In genomic region chr13:73075546-73075945, GRCh38 we compare ENCODE assay signal across 15 cellular contexts. TPM values are rescaled to one million over a fixed set of nuclear protein-coding genes. Genes with fewer than 3 reads are reported as not detected.
DNase-seq lines count a peak whose midpoint lies in the region; ATAC-seq and TF ChIP-seq lines count a peak whose summit lies in the region.
"Had no signal": no experiment of that assay in that cellular context is flagged by ENCODE, and none has a peak within 500 bp of the region (broad histone marks: within the 10 kb centered on the region; RNA-seq: fewer than 3 reads in every experiment).

No MANE protein-coding gene starts in this region.

- no peaks in the 10 kb centered on the region for H3K27me3 Mint-ChIP-seq in endothelial cell (ENCODE audit: unreplicated experiment)
- no peaks in the 10 kb centered on the region for H3K27me3 Mint-ChIP-seq in stimulated activated memory B cell treated with anti-CD40 and anti-IgM and Interleukin-4, amounts not matched to agents 10 μg/mL and 1 μg/mL and 100 μg/mL, for 72 hours
- H3K27me3 Mint-ChIP-seq: activated naive CD4-positive, alpha-beta T cell treated with anti-CD3 and anti-CD28 coated beads, Interleukin-2, amount 10 ng/mL, durations not matched to agents 7 days and 5 days had no signal

- intact Hi-C loops in lower lobe of right lung (cut with DNase I) = no loop called here
- intact Hi-C loops in esophagus squamous epithelium (cut with DNase I) = no loop called here

- H3K36me3 ChIP-seq in HUES64 (ENCODE audit: insufficient read depth, low read length) (no peaks in the 10 kb centered on the region; the same call in 1 of the 2 replicates), lower lobe of right lung (peaks cover 6% of the 10 kb centered on the region), esophagus squamous epithelium (peaks cover 0 to 53% (median 0%) of the 10 kb centered on the region in 3 donors)
- H3K36me3 ChIP-seq: SJSA1 had no signal

- TF ChIP-seq CTCF in endothelial cell (IDR thresholded peaks at IDR 0.05; ENCODE audit: unreplicated experiment) (no peak), lower lobe of right lung (IDR thresholded peaks at IDR 0.05) (no peak), esophagus squamous epithelium (IDR thresholded peaks at IDR 0.05) (no peak), omental fat pad (IDR thresholded peaks at IDR 0.05) (no peak)

- peak overlapping the region; percentile 16 for H3K4me3 Mint-ChIP-seq in endothelial cell (ENCODE audit: unreplicated experiment)
- no peak overlapping the region for H3K4me3 Mint-ChIP-seq in stimulated activated memory B cell treated with anti-CD40 and anti-IgM and Interleukin-4, amounts not matched to agents 10 μg/mL and 1 μg/mL and 100 μg/mL, for 72 hours
- H3K4me3 Mint-ChIP-seq: activated naive CD4-positive, alpha-beta T cell treated with anti-CD3 and anti-CD28 coated beads, Interleukin-2, amount 10 ng/mL, durations not matched to agents 7 days and 5 days had no signal

- H3K27me3 ChIP-seq in HUES64 (ENCODE audit: insufficient read depth, low read length) (peaks cover 13% of the 10 kb centered on the region; the same call in 1 of the 2 replicates), lower lobe of right lung (ENCODE audit: low read depth) (no peaks in the 10 kb centered on the region), esophagus squamous epithelium (no peaks in the 10 kb centered on the region)
- H3K27me3 ChIP-seq: SJSA1 had no signal

- H3K4me3 ChIP-seq in HUES64 (ENCODE audit: low read length) = peak overlapping the region; percentile 33
- H3K4me3 ChIP-seq in lower lobe of right lung = no peak overlapping the region
- H3K4me3 ChIP-seq in esophagus squamous epithelium = no peak overlapping the region
- H3K4me3 ChIP-seq: SJSA1 had no signal

- no peaks in the 10 kb centered on the region for H3K9me3 Mint-ChIP-seq in endothelial cell (ENCODE audit: unreplicated experiment)
- H3K9me3 Mint-ChIP-seq in stimulated activated memory B cell treated with anti-CD40 and anti-IgM and Interleukin-4, amounts not matched to agents 10 μg/mL and 1 μg/mL and 100 μg/mL, for 72 hours = no peaks in the 10 kb centered on the region
- H3K9me3 Mint-ChIP-seq: activated naive CD4-positive, alpha-beta T cell treated with anti-CD3 and anti-CD28 coated beads, Interleukin-2, amount 10 ng/mL, durations not matched to agents 7 days and 5 days had no signal

- peaks cover 8% of the 10 kb centered on the region for H3K4me1 Mint-ChIP-seq in endothelial cell (ENCODE audit: unreplicated experiment)
- no peaks in the 10 kb centered on the region for H3K4me1 Mint-ChIP-seq in stimulated activated memory B cell treated with anti-CD40 and anti-IgM and Interleukin-4, amounts not matched to agents 10 μg/mL and 1 μg/mL and 100 μg/mL, for 72 hours

- H3K9ac ChIP-seq in HUES64 (ENCODE audit: low read depth, low read length) = no peak overlapping the region; the same call in 1 of the 2 replicates
- H3K9ac ChIP-seq: KMS-11 had no signal

- WGBS in HUES64 = 22% methylated on average over 18 of the region's 18 CpGs
- 73 to 79% methylated on average over 8 to 18 of the region's 18 CpGs for WGBS in esophagus squamous epithelium, 2 donors

- no peaks in the 10 kb centered on the region for H3K36me3 Mint-ChIP-seq in endothelial cell (ENCODE audit: low read depth, unreplicated experiment)
- H3K36me3 Mint-ChIP-seq in stimulated activated memory B cell treated with anti-CD40 and anti-IgM and Interleukin-4, amounts not matched to agents 10 μg/mL and 1 μg/mL and 100 μg/mL, for 72 hours = no peaks in the 10 kb centered on the region

- H3K9me3 ChIP-seq in HUES64 (ENCODE audit: insufficient read depth, low read depth, low read length) = no peaks in the 10 kb centered on the region
- H3K9me3 ChIP-seq in lower lobe of right lung = no peaks in the 10 kb centered on the region
- H3K9me3 ChIP-seq in esophagus squamous epithelium = no peaks in the 10 kb centered on the region
- H3K9me3 ChIP-seq: SJSA1 had no signal

- no peak overlapping the region for H3K27ac ChIP-seq in HUES64 (ENCODE audit: low read depth, low read length)
- H3K27ac ChIP-seq in lower lobe of right lung = no peak overlapping the region
- peak overlapping the region in 1 of 4 donors; percentile 97 for H3K27ac ChIP-seq in esophagus squamous epithelium
- H3K27ac ChIP-seq: KMS-11, SJSA1 had no signal

- peaks cover 53% of the 10 kb centered on the region for H3K4me1 ChIP-seq in HUES64 (ENCODE audit: insufficient read depth, low read length)
- no peaks in the 10 kb centered on the region for H3K4me1 ChIP-seq in lower lobe of right lung
- peaks cover 0 to 58% (median 0%) of the 10 kb centered on the region in 3 donors for H3K4me1 ChIP-seq in esophagus squamous epithelium
- H3K4me1 ChIP-seq: SJSA1 had no signal

- no peak for TF ChIP-seq POLR2A in esophagus squamous epithelium (IDR thresholded peaks at IDR 0.05)

- ATAC-seq in lower lobe of right lung (peak in 1 of 2 donors; percentile 51), omental fat pad (ENCODE audit: low FRiP score) (no peak)
- ATAC-seq in stimulated activated memory B cell treated with anti-CD40 and anti-IgM and Interleukin-4, amounts not matched to agents 10 μg/mL and 1 μg/mL and 100 μg/mL, for 72 hours = peak; percentile 41

- H3K27ac Mint-ChIP-seq in endothelial cell (ENCODE audit: unreplicated experiment) = no peak overlapping the region
- H3K27ac Mint-ChIP-seq in stimulated activated memory B cell treated with anti-CD40 and anti-IgM and Interleukin-4, amounts not matched to agents 10 μg/mL and 1 μg/mL and 100 μg/mL, for 72 hours = no peak overlapping the region
- H3K27ac Mint-ChIP-seq: activated naive CD4-positive, alpha-beta T cell treated with anti-CD3 and anti-CD28 coated beads, Interleukin-2, amount 10 ng/mL, durations not matched to agents 7 days and 5 days had no signal

- DNase-seq in endothelial cell (ENCODE audit: low spot score) = peak; percentile 18
- peak; percentile 51 for DNase-seq in lower lobe of right lung
- DNase-seq in DMS79 (lab: John Stamatoyannopoulos, UW) = no peak
- DNase-seq in esophagus squamous epithelium (lab: John Stamatoyannopoulos, UW) = no peak
- DNase-seq in kidney tubule cell (ENCODE audit: low spot score) = no peak
- DNase-seq in omental fat pad (ENCODE audit: low spot score) = no peak
- DNase-seq: activated CD4-positive, alpha-beta T cell treated with anti-CD3 and anti-CD28 coated beads for 4 hours; activated naive CD4-positive, alpha-beta T cell treated with anti-CD3 and anti-CD28 coated beads, Interleukin-2, amount 10 ng/mL, durations not matched to agents 7 days and 5 days; NCI-H226; stimulated activated CD4-positive, alpha-beta T cell treated with anti-CD3 and anti-CD28 coated beads, Interleukin-15, amount 100 ng/mL, for 24 hours; T-helper 9 cell had no signal

RNA-seq across cellular contexts. Expression of gene KLF5, which starts 16.7 kb away (rescaled TPM):
- 2.2 TPM for polyA plus RNA-seq in HUES64 (2013, experiment 1 of 2)
- 2.5 TPM for polyA plus RNA-seq in HUES64 (2013, experiment 2 of 2)
- total RNA-seq in endothelial cell (ENCODE audit: unreplicated experiment) (2.4 TPM), lower lobe of right lung (46.6 TPM), esophagus squamous epithelium (100 to 1,000 TPM; 181 to 271 (median 230) TPM), omental fat pad (10 to 100 TPM in 2 of 4 donors, 1 to 10 TPM in 2; 3.6 to 32.3 (median 9.6) TPM)

Comparison
In these comparisons a context has a peak if more than half of its experiments do, and no peak if none do; other contexts are left out.
1. DNase-seq: peak in endothelial cell (single experiment) and lower lobe of right lung (single experiment); none in DMS79 (single experiment), esophagus squamous epithelium (single experiment), kidney tubule cell (single experiment) and omental fat pad (single experiment).